17 cellular contexts compared by ENCODE assay signal in the genomic region with DNA sequence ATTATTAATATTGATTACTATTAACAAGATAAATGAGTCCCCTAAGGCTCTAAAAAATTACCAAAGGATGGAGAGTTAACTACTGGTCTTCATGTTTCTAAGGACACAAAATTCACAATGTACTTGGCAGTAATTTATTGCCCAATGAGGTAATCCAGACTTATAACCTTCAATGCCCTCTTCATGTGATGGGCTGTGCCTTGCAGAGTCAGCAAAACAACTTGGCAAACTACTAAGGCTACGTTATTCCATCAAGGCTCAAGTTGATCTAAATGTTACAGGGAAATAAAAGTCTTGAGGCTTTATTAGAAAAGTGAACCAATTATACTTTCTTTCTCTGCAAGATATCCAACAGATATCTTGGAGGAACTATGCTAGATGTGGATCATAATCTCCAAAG.
DNase-seq lines count a peak whose midpoint lies in the region; TF ChIP-seq lines count a peak whose summit lies in the region.
"Had no signal": no experiment of that assay in that cellular context is flagged by ENCODE, and none has a peak within 500 bp of the region (broad histone marks: within the 10 kb centered on the region; RNA-seq: fewer than 3 reads in every experiment).

No MANE protein-coding gene starts in this region.

- no peak overlapping the region for H3K4me3 ChIP-seq in HEK293 (ENCODE audit: low read depth, low read length)

- no peaks in the 10 kb centered on the region for H3K36me3 Mint-ChIP-seq in chondrocyte (ENCODE audit: low read depth)
- H3K36me3 Mint-ChIP-seq: CD4-positive, alpha-beta memory T cell had no signal

- H3K27ac Mint-ChIP-seq in chondrocyte (ENCODE audit: unreplicated experiment) = no peak overlapping the region
- H3K27ac Mint-ChIP-seq: CD4-positive, alpha-beta memory T cell; HFFc6 had no signal

- H3K4me1 Mint-ChIP-seq in chondrocyte (ENCODE audit: low read depth) = no peaks in the 10 kb centered on the region
- H3K4me1 Mint-ChIP-seq: CD4-positive, alpha-beta memory T cell had no signal

- peaks cover 5% of the 10 kb centered on the region for H3K9me3 Mint-ChIP-seq in chondrocyte (ENCODE audit: low read depth)

- CTCF ChIA-PET in HEK293 (lab: Yijun Ruan, JAX) = no interaction called here
- CTCF ChIA-PET in HEK293T (lab: Yijun Ruan, JAX) = no interaction called here

- TF ChIP-seq CTCF in HEK293 (tag by site-specific recombination; IDR thresholded peaks at IDR 0.05) = no peak
- TF ChIP-seq CTCF in chondrocyte (IDR thresholded peaks at IDR 0.05) = no peak

- peaks cover 5% of the 10 kb centered on the region for H3K27me3 Mint-ChIP-seq in chondrocyte (ENCODE audit: low read depth)
- H3K27me3 Mint-ChIP-seq: CD4-positive, alpha-beta memory T cell had no signal

- no peaks in the 10 kb centered on the region for H3K36me3 ChIP-seq in HEK293 (ENCODE audit: control insufficient read depth in 2 of 2, insufficient read depth in 1 of 2, low read length in 2 of 2)

- no peaks in the 10 kb centered on the region; the same call in 1 of the 2 replicates for H3K4me1 ChIP-seq in HEK293 (ENCODE audit: control insufficient read depth, insufficient read depth, low read length)

- no peak for DNase-seq in HEK293T (ENCODE audit: extremely low spot score)
- DNase-seq in NCI-H69 (lab: John Stamatoyannopoulos, UW) = peak; percentile 3
- DNase-seq in activated CD8-positive, alpha-beta memory T cell treated with anti-CD3 and anti-CD28 coated beads, Interleukin-2, amount 50 U/mL, for 4 hours = no peak
- DNase-seq in islet precursor cell = no peak
- no peak for DNase-seq in chondrocyte (ENCODE audit: low spot score)
- DNase-seq: C1 segment of cervical spinal cord; Calu3; CD4-positive, alpha-beta memory T cell; COR-L47; DMS53; DMS79 treated with DMSO at 0.1 percent for 48 hours; GF-D8; GOT3; H7; HCEC 1CT; HFFc6 had no signal

- H3K4me3 Mint-ChIP-seq in chondrocyte (ENCODE audit: unreplicated experiment) = no peak overlapping the region
- H3K4me3 Mint-ChIP-seq: CD4-positive, alpha-beta memory T cell; HFFc6 had no signal

- H3K27ac ChIP-seq in HEK293 (ENCODE audit: extremely low read depth, low read depth, low read length) = no peak overlapping the region

- H3K9me3 ChIP-seq in HEK293 (ENCODE audit: control insufficient read depth, insufficient read depth, low read depth, low read length) = no peaks in the 10 kb centered on the region

- POLR2A ChIA-PET in HEK293 (lab: Yijun Ruan, JAX) = no interaction called here
- POLR2A ChIA-PET in HEK293T (lab: Yijun Ruan, JAX) = no interaction called here

TF ChIP-seq in HEK293, 187 proteins besides CTCF, POLR2A, EP300 and RAD21:
- TF ChIP-seq ZNF16 (tag by site-specific recombination; IDR thresholded peaks at IDR 0.05; ENCODE audit: low read depth) = no peak
- no peak for TF ChIP-seq ZNF670 (tag by site-specific recombination; IDR thresholded peaks at IDR 0.05; ENCODE audit: low read depth)
- TF ChIP-seq ZNF133 (tag by site-specific recombination; IDR thresholded peaks at IDR 0.05) = 0 out of 2 replicates have a peak, but pooled peaks have one; percentile 33
- TF ChIP-seq KLF16 (tag by site-specific recombination; IDR thresholded peaks at IDR 0.05) = no peak

TF ChIP-seq in HEK293T, 16 proteins besides CTCF, POLR2A, EP300 and RAD21:
- TF ChIP-seq FOXA1 (IDR thresholded peaks at IDR 0.05) = no peak
- TF ChIP-seq, protein P1, sequence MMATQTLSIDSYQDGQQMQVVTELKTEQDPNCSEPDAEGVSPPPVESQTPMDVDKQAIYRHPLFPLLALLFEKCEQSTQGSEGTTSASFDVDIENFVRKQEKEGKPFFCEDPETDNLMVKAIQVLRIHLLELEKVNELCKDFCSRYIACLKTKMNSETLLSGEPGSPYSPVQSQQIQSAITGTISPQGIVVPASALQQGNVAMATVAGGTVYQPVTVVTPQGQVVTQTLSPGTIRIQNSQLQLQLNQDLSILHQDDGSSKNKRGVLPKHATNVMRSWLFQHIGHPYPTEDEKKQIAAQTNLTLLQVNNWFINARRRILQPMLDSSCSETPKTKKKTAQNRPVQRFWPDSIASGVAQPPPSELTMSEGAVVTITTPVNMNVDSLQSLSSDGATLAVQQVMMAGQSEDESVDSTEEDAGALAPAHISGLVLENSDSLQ (IDR thresholded peaks at IDR 0.05) = peak; percentile 43; the same call in 1 of the 2 replicates
TF ChIP-seq in HEK293T: peak in this region for 1.
